ENCODE assay signal across 17 cellular contexts in genomic region chr18:468841-469796, GRCh38. TPM values are rescaled to one million over a fixed set of nuclear protein-coding genes. Genes with fewer than 3 reads are reported as not detected.
DNase-seq lines count a peak whose midpoint lies in the region; ATAC-seq and TF ChIP-seq lines count a peak whose summit lies in the region.
"Had no signal": no experiment of that assay in that cellular context is flagged by ENCODE, and none has a peak within 500 bp of the region (broad histone marks: within the 10 kb centered on the region; RNA-seq: fewer than 3 reads in every experiment).

No MANE protein-coding gene starts in this region.

- peaks cover 15% of the 10 kb centered on the region for H3K4me1 Mint-ChIP-seq in WTC11
- H3K4me1 Mint-ChIP-seq in naive thymus-derived CD8-positive, alpha-beta T cell, result peaks cover 0 to 6% (median under 1%) of the 10 kb centered on the region in 4 donors
- H3K4me1 Mint-ChIP-seq: activated CD4-positive, alpha-beta memory T cell treated with anti-CD3 and anti-CD28 coated beads, Interleukin-2, amount 10 ng/mL, durations not matched to agents 7 days and 5 days had no signal

- no peaks in the 10 kb centered on the region for H3K27me3 ChIP-seq in rectal smooth muscle tissue (ENCODE audit: control insufficient read depth, insufficient read depth, low read length)
- H3K27me3 ChIP-seq: Peyer's patch had no signal

- no peak overlapping the region for H3K4me3 ChIP-seq in rectal smooth muscle tissue (ENCODE audit: low read length)
- H3K4me3 ChIP-seq: Peyer's patch had no signal

- peak overlapping the region; percentile 9 for H3K27ac ChIP-seq in rectal smooth muscle tissue (ENCODE audit: low read depth, low read length)
- H3K27ac ChIP-seq: Peyer's patch had no signal

- H3K36me3 ChIP-seq in rectal smooth muscle tissue (ENCODE audit: control insufficient read depth, insufficient read depth, low read length), result no peaks in the 10 kb centered on the region
- H3K36me3 ChIP-seq: Peyer's patch had no signal

- no peaks in the 10 kb centered on the region for H3K9me3 Mint-ChIP-seq in WTC11
- H3K9me3 Mint-ChIP-seq in naive thymus-derived CD8-positive, alpha-beta T cell, result no peaks in the 10 kb centered on the region
- H3K9me3 Mint-ChIP-seq: activated CD4-positive, alpha-beta memory T cell treated with anti-CD3 and anti-CD28 coated beads, Interleukin-2, amount 10 ng/mL, durations not matched to agents 7 days and 5 days; activated T-helper 2 cell treated with anti-CD3 and anti-CD28 coated beads, Interferon-gamma antibody, Interleukin-2, Interleukin-4, amounts not matched to agents 10 μg/mL and 5 μg/mL and 100 μg/mL, durations not matched to agents 14 hours and 24 hours and 36 hours; T-helper 2 cell treated with Interferon-gamma antibody and Interleukin-4, amounts not matched to agents 5 μg/mL and 100 μg/mL, for 36 hours had no signal

- H3K27me3 Mint-ChIP-seq in WTC11 (ENCODE audit: low read depth), result no peaks in the 10 kb centered on the region
- peaks cover 7 to 37% (median 19%) of the 10 kb centered on the region in 5 donors for H3K27me3 Mint-ChIP-seq in naive thymus-derived CD8-positive, alpha-beta T cell

- H3K27ac Mint-ChIP-seq in WTC11, result no peak overlapping the region
- no peak overlapping the region for H3K27ac Mint-ChIP-seq in naive thymus-derived CD8-positive, alpha-beta T cell
- H3K27ac Mint-ChIP-seq: activated CD4-positive, alpha-beta memory T cell treated with anti-CD3 and anti-CD28 coated beads, Interleukin-2, amount 10 ng/mL, durations not matched to agents 7 days and 5 days; activated T-helper 2 cell treated with anti-CD3 and anti-CD28 coated beads, Interferon-gamma antibody, Interleukin-2, Interleukin-4, amounts not matched to agents 10 μg/mL and 5 μg/mL and 100 μg/mL, durations not matched to agents 14 hours and 24 hours and 36 hours; T-helper 2 cell treated with Interferon-gamma antibody and Interleukin-4, amounts not matched to agents 5 μg/mL and 100 μg/mL, for 36 hours had no signal

- H3K4me3 Mint-ChIP-seq in WTC11, result no peak overlapping the region
- H3K4me3 Mint-ChIP-seq in naive thymus-derived CD8-positive, alpha-beta T cell, result no peak overlapping the region
- H3K4me3 Mint-ChIP-seq: activated CD4-positive, alpha-beta memory T cell treated with anti-CD3 and anti-CD28 coated beads, Interleukin-2, amount 10 ng/mL, durations not matched to agents 7 days and 5 days; T-helper 2 cell treated with Interferon-gamma antibody and Interleukin-4, amounts not matched to agents 5 μg/mL and 100 μg/mL, for 36 hours had no signal

- no peak overlapping the region for H3K9ac ChIP-seq in rectal smooth muscle tissue (ENCODE audit: low read length)

- peak; percentile 77 for DNase-seq in DMS 273 (lab: John Stamatoyannopoulos, UW; ENCODE audit: unreplicated experiment)
- DNase-seq in Kasumi-1 (lab: John Stamatoyannopoulos, UW), result peak; percentile 47 to 55
- DNase-seq in WTC11 (ENCODE audit: low spot score), result no peak
- no peak for DNase-seq in activated CD4-positive, CD25-positive, alpha-beta regulatory T cell (lab: John Stamatoyannopoulos, UW)
- DNase-seq in naive thymus-derived CD8-positive, alpha-beta T cell, result no peak
- DNase-seq: activated CD4-positive, alpha-beta memory T cell treated with anti-CD3 and anti-CD28 coated beads, Interleukin-2, amount 10 ng/mL, durations not matched to agents 7 days and 5 days; anterior cingulate cortex; cortex of kidney; KG1; NCI-H2227 treated with DMSO at 0.1 percent for 48 hours; occipital lobe; Peyer's patch; small intestine had no signal

- ATAC-seq in WTC11 (peak; percentile 75), HG03139 (IDR thresholded peaks at IDR 0.05; ENCODE audit: unreplicated experiment) (no peak)
- ATAC-seq in naive thymus-derived CD8-positive, alpha-beta T cell, result no peak

- H3K36me3 Mint-ChIP-seq in WTC11, result no peaks in the 10 kb centered on the region
- H3K36me3 Mint-ChIP-seq in naive thymus-derived CD8-positive, alpha-beta T cell, result no peaks in the 10 kb centered on the region

- POLR2A ChIA-PET in WTC11 (lab: Charles Lee), result no interaction called here
- POLR2A ChIA-PET in naive thymus-derived CD8-positive, alpha-beta T cell (lab: Charles Lee), result no interaction called here

- CTCF ChIA-PET in WTC11 (lab: Charles Lee), result interaction anchor here (1.0 to 2.0 kb wide), 2 partner anchors 9 to 201 kb away, joined by 3 to 8 read pairs; partner anchors contain the start of gene THOC1

- H3K4me1 ChIP-seq in rectal smooth muscle tissue (ENCODE audit: control insufficient read depth, insufficient read depth, low read length), result no peaks in the 10 kb centered on the region
- H3K4me1 ChIP-seq: Peyer's patch had no signal

- no peak for TF ChIP-seq CTCF in WTC11 (IDR thresholded peaks at IDR 0.05)

TF ChIP-seq in WTC11, 78 proteins besides CTCF, POLR2A, EP300 and RAD21 (continues in another document):
- no peak for TF ChIP-seq ZNF416 (CRISPR knock-in tag; IDR thresholded peaks at IDR 0.05)
- no peak for TF ChIP-seq RORB (CRISPR knock-in tag; IDR thresholded peaks at IDR 0.05)
- no peak for TF ChIP-seq E2F1 (CRISPR knock-in tag; IDR thresholded peaks at IDR 0.05)
- no peak for TF ChIP-seq PREB (CRISPR knock-in tag; IDR thresholded peaks at IDR 0.05; ENCODE audit: borderline replicate concordance)
- no peak for TF ChIP-seq NR1H2 (CRISPR knock-in tag; IDR thresholded peaks at IDR 0.05)
- TF ChIP-seq ZNF512 (CRISPR knock-in tag; IDR thresholded peaks at IDR 0.05; ENCODE audit: borderline replicate concordance), result no peak
- no peak for TF ChIP-seq ZNF317 (CRISPR knock-in tag; IDR thresholded peaks at IDR 0.05; ENCODE audit: borderline replicate concordance, low read depth)
- no peak for TF ChIP-seq NFATC4 (CRISPR knock-in tag; IDR thresholded peaks at IDR 0.05)
- TF ChIP-seq MYBL2 (CRISPR knock-in tag; IDR thresholded peaks at IDR 0.05), result no peak
- no peak for TF ChIP-seq FOXP4 (CRISPR knock-in tag; IDR thresholded peaks at IDR 0.05)

RNA-seq across cellular contexts. Expression of gene COLEC12, which starts 31.4 kb away (rescaled TPM):
- total RNA-seq in WTC11 (2021), result 0.39 to 0.55 TPM (median 0.48 TPM) in 3 replicates
- under 1 TPM in 1 of 2 experiments, not detected in 1; 0.13 TPM for total RNA-seq in naive thymus-derived CD8-positive, alpha-beta T cell
- polyA plus RNA-seq in naive thymus-derived CD8-positive, alpha-beta T cell, result not detected
- total RNA-seq: activated CD4-positive, alpha-beta memory T cell treated with anti-CD3 and anti-CD28 coated beads, Interleukin-2, amount 10 ng/mL, durations not matched to agents 7 days and 5 days; activated T-helper 2 cell treated with anti-CD3 and anti-CD28 coated beads, Interferon-gamma antibody, Interleukin-2, Interleukin-4, amounts not matched to agents 10 μg/mL and 5 μg/mL and 100 μg/mL, durations not matched to agents 14 hours and 24 hours and 36 hours had no signal

Comparison
In these comparisons a context has a peak if more than half of its experiments do, and no peak if none do; other contexts are left out.
1. DNase-seq: peak in DMS 273 (single experiment) and Kasumi-1 (2 of 2); none in WTC11 (single experiment), activated CD4-positive, CD25-positive, alpha-beta regulatory T cell (0 of 4) and naive thymus-derived CD8-positive, alpha-beta T cell (0 of 10).